8 cellular contexts compared by ENCODE assay signal in the genomic region with DNA sequence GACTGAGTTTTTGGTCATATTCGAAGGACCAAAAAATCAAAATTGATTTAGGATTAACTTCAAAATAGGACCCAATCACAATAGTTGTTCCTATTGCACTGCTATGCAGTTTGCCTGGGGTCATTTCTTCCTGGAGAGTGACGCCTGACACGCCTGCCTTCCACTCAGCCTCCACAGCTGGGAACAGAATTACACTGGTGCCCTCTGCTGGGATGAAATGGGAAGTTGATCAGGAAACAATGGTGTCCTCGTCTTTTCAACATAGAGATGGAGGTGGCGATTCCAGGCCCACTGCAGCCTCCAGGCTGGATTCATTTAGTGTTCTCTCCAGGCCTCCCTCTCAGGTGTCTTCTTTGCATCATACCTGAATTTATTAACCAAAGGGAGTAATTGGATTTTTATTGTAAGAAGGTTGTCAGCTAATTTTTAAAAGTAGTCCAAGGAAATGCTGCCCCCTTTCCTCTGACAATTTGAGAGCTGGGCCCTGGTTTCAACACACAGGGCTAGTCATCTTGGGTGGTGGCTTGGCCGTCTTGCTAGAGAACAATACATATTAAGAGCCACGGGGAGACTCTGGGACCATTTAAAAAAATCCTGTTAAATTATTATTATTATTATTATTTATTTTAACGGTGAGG.
DNase-seq lines count a peak whose midpoint lies in the region; ATAC-seq and TF ChIP-seq lines count a peak whose summit lies in the region.

No MANE protein-coding gene starts in this region.

- H3K36me3 Mint-ChIP-seq in CD4-positive, alpha-beta T cell (ENCODE audit: low read depth) = no peaks in the 10 kb centered on the region

- no peaks in the 10 kb centered on the region for H3K9me3 ChIP-seq in CD4-positive, alpha-beta T cell (ENCODE audit: control insufficient read depth, low read length)
- H3K9me3 ChIP-seq in lung (ENCODE audit: control insufficient read depth in 2 of 2, insufficient read depth in 1 of 2, low read length in 1 of 2) = no peaks in the 10 kb centered on the region

- no peak overlapping the region for H3K4me3 Mint-ChIP-seq in CD4-positive, alpha-beta T cell

- H3K27me3 ChIP-seq in CD4-positive, alpha-beta T cell (ENCODE audit: control insufficient read depth, insufficient read depth, low read length) = no peaks in the 10 kb centered on the region
- no peaks in the 10 kb centered on the region for H3K27me3 ChIP-seq in lung (ENCODE audit: control insufficient read depth, insufficient read depth)

- no peak overlapping the region for H3K27ac ChIP-seq in CD4-positive, alpha-beta T cell (ENCODE audit: low read depth, low read length)
- H3K27ac ChIP-seq in lung (ENCODE audit: low read depth in 1 of 2, low read length in 1 of 2) = no peak overlapping the region

- peaks cover 7% of the 10 kb centered on the region for H3K27me3 Mint-ChIP-seq in CD4-positive, alpha-beta T cell

- intact Hi-C loops in CD4-positive, alpha-beta T cell (cut with DNase I, micrococcal nuclease) = loop anchor here (1.0 to 10.0 kb wide), 13 partner anchors 89 to 1308 kb away; no protein-coding TSS in a partner anchor

- CTCF ChIA-PET in CD4-positive, alpha-beta T cell (lab: Charles Lee) = interaction anchor here (0.7 to 1.9 kb wide), 10 partner anchors 10 to 662 kb away, joined by 3 to 8 read pairs (median 3); no protein-coding TSS in a partner anchor

- ATAC-seq in CD4-positive, alpha-beta T cell (ENCODE audit: poor library complexity) = peak; percentile 86
- peak; percentile 95 for ATAC-seq in GM19351 (IDR thresholded peaks at IDR 0.05; ENCODE audit: unreplicated experiment)
- ATAC-seq in HG03439 (IDR thresholded peaks at IDR 0.05; ENCODE audit: unreplicated experiment) = peak; percentile 89
- peak; percentile 90 for ATAC-seq in lung (ENCODE audit: insufficient read depth, low FRiP score)

- peak; percentile 37 to 55 (median 48) for DNase-seq in CD4-positive, alpha-beta T cell
- DNase-seq in NCI-H446 treated with DMSO at 0.1 percent for 48 hours (lab: John Stamatoyannopoulos, UW) (peak; percentile 63), dedifferentiated amniotic fluid mesenchymal stem cell (ENCODE audit: extremely low spot score) (peak; percentile 88), lung (ENCODE audit: low spot score) (peak; percentile 71)
- DNase-seq in activated CD4-positive, alpha-beta T cell treated with anti-CD3 and anti-CD28 coated beads for 48 hours = peak; percentile 76
- DNase-seq in stimulated activated CD8-positive, alpha-beta memory T cell treated with anti-CD3 and anti-CD28 coated beads, Interleukin-12 subunit alpha, Interleukin-12 subunit beta, amount 100 ng/mL, for 24 hours (ENCODE audit: extremely low read depth) = peak; percentile 20

- H3K4me1 ChIP-seq in lung (ENCODE audit: control insufficient read depth in 2 of 2, insufficient read depth in 2 of 2, low read length in 2 of 2) = no peaks in the 10 kb centered on the region

- no peak overlapping the region for H3K4me3 ChIP-seq in lung

- no peak overlapping the region for H3K27ac Mint-ChIP-seq in CD4-positive, alpha-beta T cell

- no peaks in the 10 kb centered on the region for H3K9me3 Mint-ChIP-seq in CD4-positive, alpha-beta T cell

- TF ChIP-seq CTCF in CD4-positive, alpha-beta T cell (IDR thresholded peaks at IDR 0.05) = peak; percentile 85
- peak; percentile 86 for TF ChIP-seq CTCF in lung (IDR thresholded peaks at IDR 0.05; ENCODE audit: control extremely low read depth, extremely low read depth)

- 20 to 27% methylated on average over 8 of the region's 8 CpGs for WGBS in lung, 2 donors

- no peaks in the 10 kb centered on the region for H3K4me1 Mint-ChIP-seq in CD4-positive, alpha-beta T cell (ENCODE audit: low read depth)

- POLR2A ChIA-PET in CD4-positive, alpha-beta T cell (lab: Charles Lee) = no interaction called here

- H3K36me3 ChIP-seq in lung (ENCODE audit: control insufficient read depth in 2 of 2, insufficient read depth in 2 of 2, low read length in 2 of 2) = no peaks in the 10 kb centered on the region

Comparison
In these comparisons a context has a peak if more than half of its experiments do, and no peak if none do; other contexts are left out.
1. DNase-seq: peak in every context shown above with its lines; median percentile 88 in dedifferentiated amniotic fluid mesenchymal stem cell; 76 in activated CD4-positive, alpha-beta T cell treated with anti-CD3 and anti-CD28 coated beads for 48 hours; 71 in lung; 63 in NCI-H446 treated with DMSO at 0.1 percent for 48 hours; 48 in CD4-positive, alpha-beta T cell; 20 in stimulated activated CD8-positive, alpha-beta memory T cell treated with anti-CD3 and anti-CD28 coated beads, Interleukin-12 subunit alpha, Interleukin-12 subunit beta, amount 100 ng/mL, for 24 hours.